ENCODE assay signal across 8 cellular contexts in the genomic region with DNA sequence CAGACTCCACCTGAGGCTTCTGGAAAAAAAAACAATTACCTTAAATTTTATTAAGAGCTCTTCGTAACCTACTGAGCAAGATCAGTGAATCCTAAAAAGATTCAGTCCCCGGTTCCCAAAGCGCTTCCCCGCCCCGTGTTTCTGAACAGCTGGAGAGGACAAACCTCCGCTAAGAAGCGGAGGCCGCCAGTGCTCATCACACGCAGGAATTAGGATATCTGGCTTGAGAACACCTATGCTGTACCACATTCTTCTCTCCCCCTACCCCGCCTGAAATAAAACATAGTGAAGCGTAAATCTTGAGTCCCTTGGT. TPM values are rescaled to one million over a fixed set of nuclear protein-coding genes. Genes with fewer than 3 reads are reported as not detected.
DNase-seq lines count a peak whose midpoint lies in the region; ATAC-seq, FAIRE-seq and TF ChIP-seq lines count a peak whose summit lies in the region.

No MANE protein-coding gene starts in this region.

- ATAC-seq in HG02885 (IDR thresholded peaks at IDR 0.05; ENCODE audit: poor library complexity, unreplicated experiment) (peak; percentile 8), thoracic aorta (ENCODE audit: insufficient number of reproducible peaks, low FRiP score, low read depth) (no peak), HG03045 (IDR thresholded peaks at IDR 0.05; ENCODE audit: unreplicated experiment) (no peak), HG02973 (IDR thresholded peaks at IDR 0.05; ENCODE audit: unreplicated experiment) (no peak)

- H3K9me3 ChIP-seq in BLaER1 treated with 17β-estradiol and CSF1 and Interleukin-3, amounts not matched to agents 10 nM and 100 nM (replicated peaks in 1 of 11), result no peaks in the 10 kb centered on the region
- H3K9me3 ChIP-seq in astrocyte (ENCODE audit: insufficient read depth, low read depth, low read length) (no peaks in the 10 kb centered on the region), thoracic aorta (no peaks in the 10 kb centered on the region)

- peaks cover under 1 to 29% (median 19%) of the 10 kb centered on the region in 11 experiments; a peak in 20 of 22 replicates for H3K36me3 ChIP-seq in BLaER1 treated with 17β-estradiol and CSF1 and Interleukin-3, amounts not matched to agents 10 nM and 100 nM
- H3K36me3 ChIP-seq in astrocyte (ENCODE audit: insufficient read depth, low read length) (peaks cover 2% of the 10 kb centered on the region), thoracic aorta (no peaks in the 10 kb centered on the region)

- H3K27me3 ChIP-seq in BLaER1 treated with 17β-estradiol and CSF1 and Interleukin-3, amounts not matched to agents 10 nM and 100 nM, result no peaks in the 10 kb centered on the region
- H3K27me3 ChIP-seq in astrocyte (ENCODE audit: insufficient read depth, low read length), result no peaks in the 10 kb centered on the region
- no peaks in the 10 kb centered on the region for H3K27me3 ChIP-seq in layer of hippocampus (ENCODE audit: control insufficient read depth, insufficient read depth, low read length)
- no peaks in the 10 kb centered on the region for H3K27me3 ChIP-seq in thoracic aorta (replicated peaks; ENCODE audit: insufficient read depth)

- no peak for DNase-seq in astrocyte (ENCODE audit: low read depth)
- no peak for DNase-seq in thoracic aorta (ENCODE audit: low spot score)
- no peak for DNase-seq in stimulated activated naive CD4-positive, alpha-beta T cell (lab: John Stamatoyannopoulos, UW)

- H4K20me1 ChIP-seq in BLaER1 treated with 17β-estradiol and CSF1 and Interleukin-3, amounts not matched to agents 10 nM and 100 nM, result peaks cover 16 to 39% (median 33%) of the 10 kb centered on the region in 11 experiments; a peak in 18 of 22 replicates
- H4K20me1 ChIP-seq in astrocyte (ENCODE audit: insufficient read depth, low read length), result peaks cover 25% of the 10 kb centered on the region

- FAIRE-seq in astrocyte (lab: Jason Lieb, UNC), result no peak

- peak overlapping the region; percentile 93 for H3K4me3 Mint-ChIP-seq in astrocyte (ENCODE audit: unreplicated experiment)

- peak overlapping the region; percentile 35 for H3K27ac Mint-ChIP-seq in astrocyte (ENCODE audit: unreplicated experiment)

- peak overlapping the region; percentile 93 to 98 (median 95) for H3K9ac ChIP-seq in BLaER1 treated with 17β-estradiol and CSF1 and Interleukin-3, amounts not matched to agents 10 nM and 100 nM
- H3K9ac ChIP-seq in astrocyte (ENCODE audit: low read length), result peak overlapping the region; percentile 98

- H3K9me3 Mint-ChIP-seq in astrocyte (ENCODE audit: unreplicated experiment), result no peaks in the 10 kb centered on the region

- H3K79me2 ChIP-seq in astrocyte (ENCODE audit: insufficient read depth, low read length), result peaks cover 42% of the 10 kb centered on the region

- no peak for TF ChIP-seq CTCF in astrocyte (IDR thresholded peaks at IDR 0.05; ENCODE audit: insufficient read depth, low read depth, low read length)
- TF ChIP-seq CTCF in thoracic aorta (IDR thresholded peaks at IDR 0.05), result no peak

- peaks cover 8 to 34% (median 27%) of the 10 kb centered on the region in 10 experiments for H3K4me1 ChIP-seq in BLaER1 treated with 17β-estradiol and CSF1 and Interleukin-3, amounts not matched to agents 10 nM and 100 nM
- H3K4me1 ChIP-seq in astrocyte (ENCODE audit: insufficient read depth, low read length), result peaks cover 14% of the 10 kb centered on the region
- H3K4me1 ChIP-seq in thoracic aorta (ENCODE audit: control insufficient read depth in 1 of 2, low read depth in 2 of 2), result peaks cover 6 to 11% of the 10 kb centered on the region in 2 donors

- H2AFZ ChIP-seq in astrocyte (ENCODE audit: low read depth, low read length), result peak overlapping the region; percentile 95

- H3K4me2 ChIP-seq in BLaER1 treated with 17β-estradiol and CSF1 and Interleukin-3, amounts not matched to agents 10 nM and 100 nM, result peak overlapping the region; percentile 70 to 87 (median 79)
- H3K4me2 ChIP-seq in astrocyte (ENCODE audit: low read length), result peak overlapping the region; percentile 96

- no peaks in the 10 kb centered on the region for H3K27me3 Mint-ChIP-seq in astrocyte (ENCODE audit: low read depth, unreplicated experiment)

- peaks cover 7% of the 10 kb centered on the region for H3K4me1 Mint-ChIP-seq in astrocyte (ENCODE audit: low read depth, unreplicated experiment)

- H3K4me3 ChIP-seq in BLaER1 treated with 17β-estradiol and CSF1 and Interleukin-3, amounts not matched to agents 10 nM and 100 nM, result peak overlapping the region; percentile 91 to 99 (median 96)
- peak overlapping the region; percentile 87 for H3K4me3 ChIP-seq in astrocyte (ENCODE audit: insufficient read depth, low read depth, low read length)
- H3K4me3 ChIP-seq in thoracic aorta, result peak overlapping the region; percentile 98

- H3K36me3 Mint-ChIP-seq in astrocyte (ENCODE audit: low read depth, unreplicated experiment), result peaks cover 9% of the 10 kb centered on the region

- H3K27ac ChIP-seq in BLaER1 treated with 17β-estradiol and CSF1 and Interleukin-3, amounts not matched to agents 10 nM and 100 nM, result peak overlapping the region in 10 of 11 experiments; percentile 86 to 94 (median 90); a peak in 21 of 22 replicates
- H3K27ac ChIP-seq in astrocyte (ENCODE audit: low read depth, low read length), result no peak overlapping the region
- peak overlapping the region; percentile 96 for H3K27ac ChIP-seq in layer of hippocampus (ENCODE audit: low read depth, low read length)
- peak overlapping the region; percentile 61 to 70 for H3K27ac ChIP-seq in thoracic aorta

RNA-seq across cellular contexts. Expression of a gene that starts 0.8 kb away (rescaled TPM):
- total RNA-seq in astrocyte (22.4 and 23.6 TPM in 2 replicates), thoracic aorta (10 to 100 TPM; 11.0 to 30.0 TPM)

RNA-seq across cellular contexts. Expression of a gene that starts 52.0 kb away (rescaled TPM):
- 352 and 428 TPM in 2 replicates for total RNA-seq in astrocyte
- total RNA-seq in thoracic aorta, result 100 to 1,000 TPM; 214 to 399 TPM
